Comparison of ENCODE assay signal across 9 cellular contexts in genomic region chr1:37994886-37995566, GRCh38. TPM values are rescaled to one million over a fixed set of nuclear protein-coding genes. Genes with fewer than 3 reads are reported as not detected.
DNase-seq lines count a peak whose midpoint lies in the region; ATAC-seq and TF ChIP-seq lines count a peak whose summit lies in the region.
"Had no signal": no experiment of that assay in that cellular context is flagged by ENCODE, and none has a peak within 500 bp of the region (broad histone marks: within the 10 kb centered on the region; RNA-seq: fewer than 3 reads in every experiment).

No MANE protein-coding gene starts in this region.

- no peak for ATAC-seq in CD4-positive, alpha-beta T cell (ENCODE audit: poor library complexity)
- ATAC-seq in HG02884 (IDR thresholded peaks at IDR 0.05; ENCODE audit: unreplicated experiment) = no peak

- H3K9me3 ChIP-seq in CD4-positive, alpha-beta T cell (ENCODE audit: control insufficient read depth, low read length) = no peaks in the 10 kb centered on the region
- no peaks in the 10 kb centered on the region for H3K9me3 ChIP-seq in duodenal mucosa (ENCODE audit: control insufficient read depth in 1 of 2, low read length in 2 of 2)

- no peak for DNase-seq in CD4-positive, alpha-beta T cell
- DNase-seq in MV-4-11 (lab: John Stamatoyannopoulos, UW) (peak; percentile 33), nephron progenitor cell (no peak), NCI-H2081 (lab: John Stamatoyannopoulos, UW) (no peak), mucosa of gallbladder (ENCODE audit: low spot score) (no peak), medulla oblongata (ENCODE audit: extremely low spot score) (no peak)
- DNase-seq: GOT3 had no signal

- POLR2A ChIA-PET in CD4-positive, alpha-beta T cell (lab: Charles Lee) = interaction anchor here (1.2 to 2.0 kb wide), 3 partner anchors 9 to 187 kb away, joined by 3 to 11 read pairs (median 4); partner anchors contain the start of genes C1orf122, UTP11 and YRDC

- no peaks in the 10 kb centered on the region for H3K27me3 Mint-ChIP-seq in CD4-positive, alpha-beta T cell
- peaks cover 4% of the 10 kb centered on the region for H3K27me3 Mint-ChIP-seq in nephron progenitor cell (ENCODE audit: low read depth, poor library complexity)

- H3K36me3 ChIP-seq in duodenal mucosa (ENCODE audit: control insufficient read depth in 1 of 2, insufficient read depth in 2 of 2, low read length in 2 of 2) = peaks cover 5 to 10% of the 10 kb centered on the region in 2 donors

- H3K36me3 Mint-ChIP-seq in CD4-positive, alpha-beta T cell (ENCODE audit: low read depth) = peaks cover 3% of the 10 kb centered on the region
- H3K36me3 Mint-ChIP-seq in nephron progenitor cell (ENCODE audit: low read depth) = peaks cover 36% of the 10 kb centered on the region

- H3K27me3 ChIP-seq in CD4-positive, alpha-beta T cell (ENCODE audit: control insufficient read depth, insufficient read depth, low read length) = no peaks in the 10 kb centered on the region
- no peaks in the 10 kb centered on the region for H3K27me3 ChIP-seq in duodenal mucosa (ENCODE audit: control insufficient read depth in 1 of 2, insufficient read depth in 2 of 2, low read length in 2 of 2)

- peaks cover 26 to 38% of the 10 kb centered on the region in 2 donors for H3K4me1 ChIP-seq in duodenal mucosa (ENCODE audit: control insufficient read depth in 1 of 2, insufficient read depth in 2 of 2, low read length in 2 of 2)

- CTCF ChIA-PET in CD4-positive, alpha-beta T cell (lab: Charles Lee) = no interaction called here

- peak overlapping the region; percentile 73 for H3K27ac Mint-ChIP-seq in CD4-positive, alpha-beta T cell
- no peak overlapping the region for H3K27ac Mint-ChIP-seq in nephron progenitor cell

- peak overlapping the region; percentile 78 for H3K4me3 Mint-ChIP-seq in CD4-positive, alpha-beta T cell
- H3K4me3 Mint-ChIP-seq in nephron progenitor cell = peak overlapping the region; percentile 63

- no peak for TF ChIP-seq CTCF in CD4-positive, alpha-beta T cell (IDR thresholded peaks at IDR 0.05)
- TF ChIP-seq CTCF in nephron progenitor cell (IDR thresholded peaks at IDR 0.05) = no peak

- peaks cover 23% of the 10 kb centered on the region for H3K4me1 Mint-ChIP-seq in CD4-positive, alpha-beta T cell (ENCODE audit: low read depth)
- H3K4me1 Mint-ChIP-seq in nephron progenitor cell = peaks cover 48% of the 10 kb centered on the region

- intact Hi-C loops in CD4-positive, alpha-beta T cell (cut with DNase I, micrococcal nuclease) = loop anchor here in 1 of 2 experiments (5.0 kb wide), 1 partner anchor 303 kb away; the partner anchor contains the start of gene CDCA8

- H3K9me3 Mint-ChIP-seq in CD4-positive, alpha-beta T cell = no peaks in the 10 kb centered on the region
- no peaks in the 10 kb centered on the region for H3K9me3 Mint-ChIP-seq in nephron progenitor cell

- peak overlapping the region in 1 of 2 donors; percentile 40 for H3K9ac ChIP-seq in duodenal mucosa (ENCODE audit: low read depth in 1 of 2, low read length in 2 of 2)

- peak overlapping the region; percentile 53 to 64 for H3K4me3 ChIP-seq in duodenal mucosa (ENCODE audit: low read depth in 1 of 2, low read length in 2 of 2)

- H3K27ac ChIP-seq in CD4-positive, alpha-beta T cell (ENCODE audit: low read depth, low read length) = peak overlapping the region; percentile 17
- no peak overlapping the region for H3K27ac ChIP-seq in duodenal mucosa (ENCODE audit: low read depth, low read length)

RNA-seq across cellular contexts. Expression of gene SF3A3, which starts 5.2 kb away (rescaled TPM):
- 10 to 100 TPM; 40.5 to 42.5 TPM for total RNA-seq in CD4-positive, alpha-beta T cell
- total RNA-seq in mucosa of gallbladder = 39.0 TPM

RNA-seq across cellular contexts. Expression of gene FHL3, which starts 10.3 kb away (rescaled TPM):
- total RNA-seq in CD4-positive, alpha-beta T cell = 1 to 10 TPM; 3.4 to 3.7 TPM
- 11.2 TPM for total RNA-seq in mucosa of gallbladder

RNA-seq across cellular contexts. Expression of gene UTP11, which starts 17.5 kb away (rescaled TPM):
- 1 to 10 TPM; 8.7 to 9.4 TPM for total RNA-seq in CD4-positive, alpha-beta T cell
- 17.7 TPM for total RNA-seq in mucosa of gallbladder

RNA-seq across cellular contexts. Expression of gene INPP5B, which starts 48.2 kb away (rescaled TPM):
- total RNA-seq in CD4-positive, alpha-beta T cell = 10 to 100 TPM; 11.7 to 12.7 TPM
- 25.8 TPM for total RNA-seq in mucosa of gallbladder

RNA-seq across cellular contexts. Expression of gene POU3F1, which starts 51.6 kb away (rescaled TPM):
- under 1 TPM; 0.22 to 0.27 TPM for total RNA-seq in CD4-positive, alpha-beta T cell
- 0.09 TPM for total RNA-seq in mucosa of gallbladder
